In the genomic region with DNA sequence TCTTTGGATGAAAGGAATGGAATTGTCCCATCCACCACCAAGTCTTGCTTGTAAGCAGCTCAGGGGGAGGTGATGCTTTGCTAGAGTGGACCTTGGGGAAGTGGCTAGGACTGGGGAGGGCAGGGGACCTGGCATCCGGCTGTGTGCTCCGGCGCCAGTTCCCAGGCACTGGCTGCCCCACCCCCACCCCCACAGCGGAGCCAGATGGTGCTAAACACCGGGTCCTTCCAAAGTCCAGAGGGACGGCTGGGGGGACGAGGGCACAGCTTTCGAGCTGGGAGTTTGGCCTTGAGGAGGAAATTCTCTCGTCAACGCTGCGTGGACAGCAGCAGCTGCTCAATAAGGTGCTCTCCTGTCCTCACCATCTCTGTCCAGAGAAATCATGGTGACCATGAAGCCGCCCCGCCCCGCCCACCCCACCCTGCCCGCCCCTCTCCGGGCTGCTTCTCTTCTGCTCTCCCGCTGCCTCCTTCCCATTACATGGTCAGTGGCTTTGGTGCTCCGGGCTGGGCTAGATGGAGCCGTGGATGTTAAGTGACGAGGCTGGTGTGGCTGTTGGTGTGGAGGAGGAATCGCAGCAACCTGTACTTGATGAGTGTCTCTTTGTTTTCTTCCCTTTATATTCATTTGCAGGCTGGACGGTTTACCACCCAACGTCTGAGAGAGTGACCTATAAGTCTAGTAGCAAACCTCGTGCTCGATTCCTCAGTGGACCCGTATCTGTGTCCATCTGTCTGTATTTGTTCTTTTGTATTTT, we compare ENCODE assay signal across 1 cellular context.
TF ChIP-seq lines count a peak whose summit lies in the region.

No MANE protein-coding gene starts in this region.

TF ChIP-seq in HepG2, 621 proteins besides CTCF, POLR2A, EP300 and RAD21 (continued from another document and continues in another):
- TF ChIP-seq, protein P1, sequence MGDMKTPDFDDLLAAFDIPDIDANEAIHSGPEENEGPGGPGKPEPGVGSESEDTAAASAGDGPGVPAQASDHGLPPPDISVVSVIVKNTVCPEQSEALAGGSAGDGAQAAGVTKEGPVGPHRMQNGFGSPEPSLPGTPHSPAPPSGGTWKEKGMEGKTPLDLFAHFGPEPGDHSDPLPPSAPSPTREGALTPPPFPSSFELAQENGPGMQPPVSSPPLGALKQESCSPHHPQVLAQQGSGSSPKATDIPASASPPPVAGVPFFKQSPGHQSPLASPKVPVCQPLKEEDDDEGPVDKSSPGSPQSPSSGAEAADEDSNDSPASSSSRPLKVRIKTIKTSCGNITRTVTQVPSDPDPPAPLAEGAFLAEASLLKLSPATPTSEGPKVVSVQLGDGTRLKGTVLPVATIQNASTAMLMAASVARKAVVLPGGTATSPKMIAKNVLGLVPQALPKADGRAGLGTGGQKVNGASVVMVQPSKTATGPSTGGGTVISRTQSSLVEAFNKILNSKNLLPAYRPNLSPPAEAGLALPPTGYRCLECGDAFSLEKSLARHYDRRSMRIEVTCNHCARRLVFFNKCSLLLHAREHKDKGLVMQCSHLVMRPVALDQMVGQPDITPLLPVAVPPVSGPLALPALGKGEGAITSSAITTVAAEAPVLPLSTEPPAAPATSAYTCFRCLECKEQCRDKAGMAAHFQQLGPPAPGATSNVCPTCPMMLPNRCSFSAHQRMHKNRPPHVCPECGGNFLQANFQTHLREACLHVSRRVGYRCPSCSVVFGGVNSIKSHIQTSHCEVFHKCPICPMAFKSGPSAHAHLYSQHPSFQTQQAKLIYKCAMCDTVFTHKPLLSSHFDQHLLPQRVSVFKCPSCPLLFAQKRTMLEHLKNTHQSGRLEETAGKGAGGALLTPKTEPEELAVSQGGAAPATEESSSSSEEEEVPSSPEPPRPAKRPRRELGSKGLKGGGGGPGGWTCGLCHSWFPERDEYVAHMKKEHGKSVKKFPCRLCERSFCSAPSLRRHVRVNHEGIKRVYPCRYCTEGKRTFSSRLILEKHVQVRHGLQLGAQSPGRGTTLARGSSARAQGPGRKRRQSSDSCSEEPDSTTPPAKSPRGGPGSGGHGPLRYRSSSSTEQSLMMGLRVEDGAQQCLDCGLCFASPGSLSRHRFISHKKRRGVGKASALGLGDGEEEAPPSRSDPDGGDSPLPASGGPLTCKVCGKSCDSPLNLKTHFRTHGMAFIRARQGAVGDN (CRISPR knock-in tag; IDR thresholded peaks at IDR 0.05) = peak; percentile 85
- TF ChIP-seq ZNF253 (CRISPR knock-in tag; IDR thresholded peaks at IDR 0.05; ENCODE audit: borderline replicate concordance) (no peak), ZNF224 (CRISPR knock-in tag; IDR thresholded peaks at IDR 0.05) (peak; percentile 13; the same call in 1 of the 2 replicates), SNRNP70 (IDR thresholded peaks at IDR 0.05; ENCODE audit: low read depth, low read length) (no peak), ZNF207 (IDR thresholded peaks at IDR 0.05; ENCODE audit: borderline replicate concordance) (no peak), NKX3-1 (CRISPR knock-in tag; IDR thresholded peaks at IDR 0.05) (no peak), ZNF160 (CRISPR knock-in tag; IDR thresholded peaks at IDR 0.05) (no peak), SSRP1 (CRISPR knock-in tag; IDR thresholded peaks at IDR 0.05) (no peak; the same call in 1 of the 2 replicates), ZNF75D (CRISPR knock-in tag; IDR thresholded peaks at IDR 0.05; ENCODE audit: borderline replicate concordance) (no peak), TCF7 (IDR thresholded peaks at IDR 0.05; ENCODE audit: low read depth) (no peak), DNMT3B (CRISPR knock-in tag; conservative IDR thresholded peaks at IDR 0.05) (no peak), ZNF331 (CRISPR knock-in tag; IDR thresholded peaks at IDR 0.05) (peak; percentile 62; the same call in 1 of the 2 replicates), HOXA9 (CRISPR knock-in tag; IDR thresholded peaks at IDR 0.05; ENCODE audit: borderline replicate concordance) (no peak), ZNF510 (CRISPR knock-in tag; IDR thresholded peaks at IDR 0.05; ENCODE audit: low read depth) (no peak), CREM (IDR thresholded peaks at IDR 0.05) (peak; percentile 70; the same call in 1 of the 2 replicates), CREM (CRISPR knock-in tag; IDR thresholded peaks at IDR 0.05) (no peak), ZNF34 (CRISPR knock-in tag; IDR thresholded peaks at IDR 0.05; ENCODE audit: borderline replicate concordance) (no peak), ZBTB8A (CRISPR knock-in tag; IDR thresholded peaks at IDR 0.05; ENCODE audit: borderline replicate concordance, low read depth) (no peak), ZNF460 (CRISPR knock-in tag; IDR thresholded peaks at IDR 0.05; ENCODE audit: borderline replicate concordance) (no peak; the same call in 1 of the 2 replicates), PHB2 (IDR thresholded peaks at IDR 0.05; ENCODE audit: partially characterized antibody) (no peak), YY1 (IDR thresholded peaks at IDR 0.05; ENCODE audit: insufficient read depth, insufficient replicate concordance, low read depth, low read length) (peak; percentile 36), SMAD3 (CRISPR knock-in tag; IDR thresholded peaks at IDR 0.05) (peak; percentile 71; the same call in 1 of the 2 replicates), ZNF816 (CRISPR knock-in tag; IDR thresholded peaks at IDR 0.05; ENCODE audit: borderline replicate concordance) (no peak; the same call in none of the 2 replicates)
- TF ChIP-seq, protein P2, sequence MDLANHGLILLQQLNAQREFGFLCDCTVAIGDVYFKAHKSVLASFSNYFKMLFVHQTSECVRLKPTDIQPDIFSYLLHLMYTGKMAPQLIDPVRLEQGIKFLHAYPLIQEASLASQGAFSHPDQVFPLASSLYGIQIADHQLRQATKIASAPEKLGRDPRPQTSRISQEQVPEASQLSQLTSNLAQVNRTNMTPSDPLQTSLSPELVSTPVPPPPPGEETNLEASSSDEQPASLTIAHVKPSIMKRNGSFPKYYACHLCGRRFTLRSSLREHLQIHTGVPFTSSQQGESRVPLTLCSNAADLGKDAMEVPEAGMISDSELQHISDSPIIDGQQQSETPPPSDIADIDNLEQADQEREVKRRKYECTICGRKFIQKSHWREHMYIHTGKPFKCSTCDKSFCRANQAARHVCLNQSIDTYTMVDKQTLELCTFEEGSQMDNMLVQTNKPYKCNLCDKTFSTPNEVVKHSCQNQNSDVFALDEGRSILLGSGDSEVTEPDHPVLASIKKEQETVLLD (CRISPR knock-in tag; IDR thresholded peaks at IDR 0.05; ENCODE audit: low read depth) = no peak
- TF ChIP-seq, protein P3, sequence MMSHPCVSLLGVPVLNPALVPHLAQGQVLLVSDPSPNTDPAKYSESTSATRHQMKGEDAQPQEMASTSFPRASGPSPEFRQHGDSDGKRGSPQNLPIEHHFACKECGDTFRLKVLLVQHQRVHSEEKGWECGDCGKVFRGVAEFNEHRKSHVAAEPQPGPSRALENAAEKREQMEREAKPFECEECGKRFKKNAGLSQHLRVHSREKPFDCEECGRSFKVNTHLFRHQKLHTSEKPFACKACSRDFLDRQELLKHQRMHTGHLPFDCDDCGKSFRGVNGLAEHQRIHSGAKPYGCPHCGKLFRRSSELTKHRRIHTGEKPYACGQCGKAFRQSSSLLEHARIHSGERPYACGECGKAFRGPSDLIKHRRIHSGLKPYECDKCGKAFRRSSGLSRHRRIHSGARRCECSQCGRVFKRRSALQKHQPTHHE (CRISPR knock-in tag; IDR thresholded peaks at IDR 0.05; ENCODE audit: borderline replicate concordance) = no peak
- TF ChIP-seq, protein P4, sequence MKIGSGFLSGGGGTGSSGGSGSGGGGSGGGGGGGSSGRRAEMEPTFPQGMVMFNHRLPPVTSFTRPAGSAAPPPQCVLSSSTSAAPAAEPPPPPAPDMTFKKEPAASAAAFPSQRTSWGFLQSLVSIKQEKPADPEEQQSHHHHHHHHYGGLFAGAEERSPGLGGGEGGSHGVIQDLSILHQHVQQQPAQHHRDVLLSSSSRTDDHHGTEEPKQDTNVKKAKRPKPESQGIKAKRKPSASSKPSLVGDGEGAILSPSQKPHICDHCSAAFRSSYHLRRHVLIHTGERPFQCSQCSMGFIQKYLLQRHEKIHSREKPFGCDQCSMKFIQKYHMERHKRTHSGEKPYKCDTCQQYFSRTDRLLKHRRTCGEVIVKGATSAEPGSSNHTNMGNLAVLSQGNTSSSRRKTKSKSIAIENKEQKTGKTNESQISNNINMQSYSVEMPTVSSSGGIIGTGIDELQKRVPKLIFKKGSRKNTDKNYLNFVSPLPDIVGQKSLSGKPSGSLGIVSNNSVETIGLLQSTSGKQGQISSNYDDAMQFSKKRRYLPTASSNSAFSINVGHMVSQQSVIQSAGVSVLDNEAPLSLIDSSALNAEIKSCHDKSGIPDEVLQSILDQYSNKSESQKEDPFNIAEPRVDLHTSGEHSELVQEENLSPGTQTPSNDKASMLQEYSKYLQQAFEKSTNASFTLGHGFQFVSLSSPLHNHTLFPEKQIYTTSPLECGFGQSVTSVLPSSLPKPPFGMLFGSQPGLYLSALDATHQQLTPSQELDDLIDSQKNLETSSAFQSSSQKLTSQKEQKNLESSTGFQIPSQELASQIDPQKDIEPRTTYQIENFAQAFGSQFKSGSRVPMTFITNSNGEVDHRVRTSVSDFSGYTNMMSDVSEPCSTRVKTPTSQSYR (CRISPR knock-in tag; IDR thresholded peaks at IDR 0.05; ENCODE audit: borderline replicate concordance) = peak; percentile 97
- TF ChIP-seq, protein P5, sequence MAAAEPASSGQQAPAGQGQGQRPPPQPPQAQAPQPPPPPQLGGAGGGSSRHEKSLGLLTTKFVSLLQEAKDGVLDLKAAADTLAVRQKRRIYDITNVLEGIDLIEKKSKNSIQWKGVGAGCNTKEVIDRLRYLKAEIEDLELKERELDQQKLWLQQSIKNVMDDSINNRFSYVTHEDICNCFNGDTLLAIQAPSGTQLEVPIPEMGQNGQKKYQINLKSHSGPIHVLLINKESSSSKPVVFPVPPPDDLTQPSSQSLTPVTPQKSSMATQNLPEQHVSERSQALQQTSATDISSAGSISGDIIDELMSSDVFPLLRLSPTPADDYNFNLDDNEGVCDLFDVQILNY (CRISPR knock-in tag; conservative IDR thresholded peaks at IDR 0.05) = no peak
- TF ChIP-seq, protein P6, sequence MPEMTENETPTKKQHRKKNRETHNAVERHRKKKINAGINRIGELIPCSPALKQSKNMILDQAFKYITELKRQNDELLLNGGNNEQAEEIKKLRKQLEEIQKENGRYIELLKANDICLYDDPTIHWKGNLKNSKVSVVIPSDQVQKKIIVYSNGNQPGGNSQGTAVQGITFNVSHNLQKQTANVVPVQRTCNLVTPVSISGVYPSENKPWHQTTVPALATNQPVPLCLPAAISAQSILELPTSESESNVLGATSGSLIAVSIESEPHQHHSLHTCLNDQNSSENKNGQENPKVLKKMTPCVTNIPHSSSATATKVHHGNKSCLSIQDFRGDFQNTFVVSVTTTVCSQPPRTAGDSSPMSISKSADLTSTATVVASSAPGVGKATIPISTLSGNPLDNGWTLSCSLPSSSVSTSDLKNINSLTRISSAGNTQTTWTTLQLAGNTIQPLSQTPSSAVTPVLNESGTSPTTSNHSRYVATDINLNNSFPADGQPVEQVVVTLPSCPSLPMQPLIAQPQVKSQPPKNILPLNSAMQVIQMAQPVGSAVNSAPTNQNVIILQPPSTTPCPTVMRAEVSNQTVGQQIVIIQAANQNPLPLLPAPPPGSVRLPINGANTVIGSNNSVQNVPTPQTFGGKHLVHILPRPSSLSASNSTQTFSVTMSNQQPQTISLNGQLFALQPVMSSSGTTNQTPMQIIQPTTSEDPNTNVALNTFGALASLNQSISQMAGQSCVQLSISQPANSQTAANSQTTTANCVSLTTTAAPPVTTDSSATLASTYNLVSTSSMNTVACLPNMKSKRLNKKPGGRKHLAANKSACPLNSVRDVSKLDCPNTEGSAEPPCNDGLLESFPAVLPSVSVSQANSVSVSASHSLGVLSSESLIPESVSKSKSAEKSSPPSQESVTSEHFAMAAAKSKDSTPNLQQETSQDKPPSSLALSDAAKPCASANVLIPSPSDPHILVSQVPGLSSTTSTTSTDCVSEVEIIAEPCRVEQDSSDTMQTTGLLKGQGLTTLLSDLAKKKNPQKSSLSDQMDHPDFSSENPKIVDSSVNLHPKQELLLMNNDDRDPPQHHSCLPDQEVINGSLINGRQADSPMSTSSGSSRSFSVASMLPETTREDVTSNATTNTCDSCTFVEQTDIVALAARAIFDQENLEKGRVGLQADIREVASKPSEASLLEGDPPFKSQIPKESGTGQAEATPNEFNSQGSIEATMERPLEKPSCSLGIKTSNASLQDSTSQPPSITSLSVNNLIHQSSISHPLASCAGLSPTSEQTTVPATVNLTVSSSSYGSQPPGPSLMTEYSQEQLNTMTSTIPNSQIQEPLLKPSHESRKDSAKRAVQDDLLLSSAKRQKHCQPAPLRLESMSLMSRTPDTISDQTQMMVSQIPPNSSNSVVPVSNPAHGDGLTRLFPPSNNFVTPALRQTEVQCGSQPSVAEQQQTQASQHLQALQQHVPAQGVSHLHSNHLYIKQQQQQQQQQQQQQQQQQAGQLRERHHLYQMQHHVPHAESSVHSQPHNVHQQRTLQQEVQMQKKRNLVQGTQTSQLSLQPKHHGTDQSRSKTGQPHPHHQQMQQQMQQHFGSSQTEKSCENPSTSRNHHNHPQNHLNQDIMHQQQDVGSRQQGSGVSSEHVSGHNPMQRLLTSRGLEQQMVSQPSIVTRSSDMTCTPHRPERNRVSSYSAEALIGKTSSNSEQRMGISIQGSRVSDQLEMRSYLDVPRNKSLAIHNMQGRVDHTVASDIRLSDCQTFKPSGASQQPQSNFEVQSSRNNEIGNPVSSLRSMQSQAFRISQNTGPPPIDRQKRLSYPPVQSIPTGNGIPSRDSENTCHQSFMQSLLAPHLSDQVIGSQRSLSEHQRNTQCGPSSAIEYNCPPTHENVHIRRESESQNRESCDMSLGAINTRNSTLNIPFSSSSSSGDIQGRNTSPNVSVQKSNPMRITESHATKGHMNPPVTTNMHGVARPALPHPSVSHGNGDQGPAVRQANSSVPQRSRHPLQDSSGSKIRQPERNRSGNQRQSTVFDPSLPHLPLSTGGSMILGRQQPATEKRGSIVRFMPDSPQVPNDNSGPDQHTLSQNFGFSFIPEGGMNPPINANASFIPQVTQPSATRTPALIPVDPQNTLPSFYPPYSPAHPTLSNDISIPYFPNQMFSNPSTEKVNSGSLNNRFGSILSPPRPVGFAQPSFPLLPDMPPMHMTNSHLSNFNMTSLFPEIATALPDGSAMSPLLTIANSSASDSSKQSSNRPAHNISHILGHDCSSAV (CRISPR knock-in tag; IDR thresholded peaks at IDR 0.05; ENCODE audit: borderline replicate concordance) = no peak
- TF ChIP-seq, protein P7, sequence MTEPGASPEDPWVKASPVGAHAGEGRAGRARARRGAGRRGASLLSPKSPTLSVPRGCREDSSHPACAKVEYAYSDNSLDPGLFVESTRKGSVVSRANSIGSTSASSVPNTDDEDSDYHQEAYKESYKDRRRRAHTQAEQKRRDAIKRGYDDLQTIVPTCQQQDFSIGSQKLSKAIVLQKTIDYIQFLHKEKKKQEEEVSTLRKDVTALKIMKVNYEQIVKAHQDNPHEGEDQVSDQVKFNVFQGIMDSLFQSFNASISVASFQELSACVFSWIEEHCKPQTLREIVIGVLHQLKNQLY (CRISPR knock-in tag; IDR thresholded peaks at IDR 0.05) = peak; percentile 82; the same call in 1 of the 2 replicates
- TF ChIP-seq, protein P8, sequence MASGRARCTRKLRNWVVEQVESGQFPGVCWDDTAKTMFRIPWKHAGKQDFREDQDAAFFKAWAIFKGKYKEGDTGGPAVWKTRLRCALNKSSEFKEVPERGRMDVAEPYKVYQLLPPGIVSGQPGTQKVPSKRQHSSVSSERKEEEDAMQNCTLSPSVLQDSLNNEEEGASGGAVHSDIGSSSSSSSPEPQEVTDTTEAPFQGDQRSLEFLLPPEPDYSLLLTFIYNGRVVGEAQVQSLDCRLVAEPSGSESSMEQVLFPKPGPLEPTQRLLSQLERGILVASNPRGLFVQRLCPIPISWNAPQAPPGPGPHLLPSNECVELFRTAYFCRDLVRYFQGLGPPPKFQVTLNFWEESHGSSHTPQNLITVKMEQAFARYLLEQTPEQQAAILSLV (CRISPR knock-in tag; IDR thresholded peaks at IDR 0.05; ENCODE audit: borderline replicate concordance) = no peak; the same call in 1 of the 2 replicates
- TF ChIP-seq, protein P9, sequence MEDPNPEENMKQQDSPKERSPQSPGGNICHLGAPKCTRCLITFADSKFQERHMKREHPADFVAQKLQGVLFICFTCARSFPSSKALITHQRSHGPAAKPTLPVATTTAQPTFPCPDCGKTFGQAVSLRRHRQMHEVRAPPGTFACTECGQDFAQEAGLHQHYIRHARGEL (CRISPR knock-in tag; IDR thresholded peaks at IDR 0.05) = no peak
